25 cellular contexts compared by ENCODE assay signal in genomic region chr4:182310316-182310715, GRCh38.
DNase-seq lines count a peak whose midpoint lies in the region; ATAC-seq and TF ChIP-seq lines count a peak whose summit lies in the region.
"Had no signal": no experiment of that assay in that cellular context is flagged by ENCODE, and none has a peak within 500 bp of the region (broad histone marks: within the 10 kb centered on the region; RNA-seq: fewer than 3 reads in every experiment).

No MANE protein-coding gene starts in this region.

- DNase-seq in EH (ENCODE audit: low read depth) (peak; percentile 9), RPMI7951 (ENCODE audit: low read depth) (peak; percentile 25), fibroblast of mammary gland (ENCODE audit: low read depth) (peak; percentile 30), putamen (ENCODE audit: low spot score) (no peak), GM19238 (ENCODE audit: insufficient read length, low spot score) (no peak)
- no peak for DNase-seq in activated CD4-positive, alpha-beta T cell treated with anti-CD3 and anti-CD28 coated beads, Interleukin-2, amount 10 ng/mL, durations not matched to agents 24 days and 14 days
- DNase-seq: C1 segment of cervical spinal cord; CD4-positive, alpha-beta memory T cell; COR-L47; DMS53; Kasumi-1; MV-4-11; NCI-H1105 treated with DMSO at 0.1 percent for 48 hours; NCI-H146; NCI-H2029; NCI-H446; NCI-H526; NCI-H82; SHP77 treated with DMSO at 0.1 percent for 48 hours had no signal

- no peak overlapping the region for H3K4me2 ChIP-seq in neural cell (ENCODE audit: low read length)
- H3K4me2 ChIP-seq: GM23338 had no signal

- no peak for TF ChIP-seq EP300 in neural cell (conservative IDR thresholded peaks at IDR 0.05; ENCODE audit: poor library complexity, severe bottlenecking)

- TF ChIP-seq RAD21 in neural cell (conservative IDR thresholded peaks at IDR 0.05) = no peak

- peaks cover under 1% of the 10 kb centered on the region for H3K9me3 Mint-ChIP-seq in activated CD4-positive, alpha-beta T cell treated with anti-CD3 and anti-CD28 coated beads, Interleukin-2, amount 10 ng/mL, durations not matched to agents 24 days and 14 days

- no peaks in the 10 kb centered on the region for H3K79me2 ChIP-seq in neural cell (replicated peaks; ENCODE audit: insufficient read depth, low read length)

- no peaks in the 10 kb centered on the region for H3F3A ChIP-seq in neural cell (ENCODE audit: insufficient read depth, low read length, poor library complexity, severe bottlenecking)

- no peaks in the 10 kb centered on the region for H4K20me1 ChIP-seq in neural cell (ENCODE audit: insufficient read depth)

- no peak overlapping the region for H3K9ac ChIP-seq in neural cell (ENCODE audit: low read length)

- no peaks in the 10 kb centered on the region for H3K36me3 Mint-ChIP-seq in activated CD4-positive, alpha-beta T cell treated with anti-CD3 and anti-CD28 coated beads, Interleukin-2, amount 10 ng/mL, durations not matched to agents 24 days and 14 days (ENCODE audit: low read depth)
- H3K36me3 Mint-ChIP-seq: CD4-positive, alpha-beta memory T cell had no signal

- H3K9me3 ChIP-seq in neural cell (ENCODE audit: low read length) = peaks cover 4% of the 10 kb centered on the region
- H3K9me3 ChIP-seq: HAP-1 had no signal

- no peaks in the 10 kb centered on the region for H3K4me1 Mint-ChIP-seq in activated CD4-positive, alpha-beta T cell treated with anti-CD3 and anti-CD28 coated beads, Interleukin-2, amount 10 ng/mL, durations not matched to agents 24 days and 14 days
- H3K4me1 Mint-ChIP-seq: CD4-positive, alpha-beta memory T cell had no signal

- H3K27ac ChIP-seq in neural cell (ENCODE audit: low read length) = peak overlapping the region; percentile 62

- no peaks in the 10 kb centered on the region for H3K27me3 Mint-ChIP-seq in activated CD4-positive, alpha-beta T cell treated with anti-CD3 and anti-CD28 coated beads, Interleukin-2, amount 10 ng/mL, durations not matched to agents 24 days and 14 days
- H3K27me3 Mint-ChIP-seq: CD4-positive, alpha-beta memory T cell had no signal

- intact Hi-C loops in activated CD4-positive, alpha-beta T cell treated with anti-CD3 and anti-CD28 coated beads, Interleukin-2, amount 10 ng/mL, durations not matched to agents 24 days and 14 days (cut with micrococcal nuclease) = no loop called here

- no peaks in the 10 kb centered on the region for H3K27me3 ChIP-seq in neural cell (ENCODE audit: insufficient read depth, low read depth, low read length)

- no peak overlapping the region for H3K4me3 ChIP-seq in fibroblast of mammary gland (ENCODE audit: control insufficient read depth, low read depth, low read length)
- H3K4me3 ChIP-seq in neural cell (ENCODE audit: low read length) = no peak overlapping the region
- H3K4me3 ChIP-seq: GM23338, HAP-1, K562 had no signal

- H3K4me3 Mint-ChIP-seq in activated CD4-positive, alpha-beta T cell treated with anti-CD3 and anti-CD28 coated beads, Interleukin-2, amount 10 ng/mL, durations not matched to agents 24 days and 14 days = no peak overlapping the region
- H3K4me3 Mint-ChIP-seq: CD4-positive, alpha-beta memory T cell; GM23338 had no signal

- H2AFZ ChIP-seq in neural cell (ENCODE audit: low read depth, low read length) = no peak overlapping the region
- H2AFZ ChIP-seq: GM23338 had no signal

- no peaks in the 10 kb centered on the region for H3K9me2 ChIP-seq in neural cell (ENCODE audit: insufficient read depth, low read length)

- no peaks in the 10 kb centered on the region for H3K36me3 ChIP-seq in neural cell (ENCODE audit: insufficient read depth, low read length)
- H3K36me3 ChIP-seq: HAP-1 had no signal

- no peak for ATAC-seq in HG03521 (IDR thresholded peaks at IDR 0.05; ENCODE audit: unreplicated experiment)
- ATAC-seq: GM23338, K562, Panc1 had no signal

- H3K27ac Mint-ChIP-seq in activated CD4-positive, alpha-beta T cell treated with anti-CD3 and anti-CD28 coated beads, Interleukin-2, amount 10 ng/mL, durations not matched to agents 24 days and 14 days = no peak overlapping the region
- H3K27ac Mint-ChIP-seq: CD4-positive, alpha-beta memory T cell; GM23338 had no signal

- TF ChIP-seq CTCF in fibroblast of mammary gland (conservative IDR thresholded peaks at IDR 0.05; ENCODE audit: control insufficient read depth, insufficient read depth, low read depth, low read length) = no peak
- TF ChIP-seq CTCF in neural cell (IDR thresholded peaks at IDR 0.05; ENCODE audit: poor library complexity, severe bottlenecking) = no peak

TF ChIP-seq in neural cell, 6 proteins besides CTCF, POLR2A, EP300 and RAD21:
- TF ChIP-seq TAF1 (IDR thresholded peaks at IDR 0.05; ENCODE audit: low read depth) = no peak
- no peak for TF ChIP-seq POLR2AphosphoS5 (IDR thresholded peaks at IDR 0.05)

Comparison
In these comparisons a context has a peak if more than half of its experiments do, and no peak if none do; other contexts are left out.
1. DNase-seq: peak in EH (single experiment), RPMI7951 (single experiment) and fibroblast of mammary gland (single experiment); none in putamen (single experiment), GM19238 (single experiment) and activated CD4-positive, alpha-beta T cell treated with anti-CD3 and anti-CD28 coated beads, Interleukin-2, amount 10 ng/mL, durations not matched to agents 24 days and 14 days (single experiment).